Comparison of ENCODE assay signal across 30 cellular contexts in the genomic region with DNA sequence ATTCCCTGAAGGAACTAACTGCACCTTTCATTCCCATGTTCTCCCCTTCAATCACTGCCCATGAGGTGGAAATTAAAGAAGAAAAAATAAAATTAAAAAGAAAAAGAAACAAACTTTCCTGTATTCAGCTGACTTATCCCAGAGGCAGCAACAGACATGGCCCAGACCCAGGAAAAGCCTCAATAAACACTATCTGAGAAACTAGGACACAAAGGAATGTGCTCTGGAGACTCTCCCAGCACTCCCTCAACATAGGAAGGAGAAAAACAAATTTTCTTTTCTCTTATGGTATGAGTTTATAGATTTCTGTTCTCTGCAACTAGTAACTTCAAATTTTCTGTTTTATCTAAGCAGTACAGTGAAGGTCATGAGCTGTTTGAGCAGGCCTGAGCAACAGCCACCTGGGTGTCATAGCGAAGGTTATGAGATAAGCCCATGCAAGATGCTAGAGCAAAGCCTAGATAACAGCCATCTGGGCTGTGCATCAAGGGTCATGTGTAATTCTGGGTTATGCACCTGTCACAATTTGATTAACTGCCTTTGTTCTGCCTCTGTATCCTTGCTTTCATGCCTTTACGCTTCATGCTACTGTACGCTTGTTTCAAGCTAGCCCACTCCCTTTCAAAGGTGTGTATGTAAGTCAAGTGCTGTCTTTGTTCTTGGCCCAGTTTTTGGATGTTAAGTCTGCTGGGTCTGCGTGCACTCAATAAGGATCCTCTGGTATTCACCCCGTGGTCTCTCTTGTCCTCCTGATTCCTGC. TPM values are rescaled to one million over a fixed set of nuclear protein-coding genes. Genes with fewer than 3 reads are reported as not detected.
DNase-seq lines count a peak whose midpoint lies in the region; ATAC-seq and TF ChIP-seq lines count a peak whose summit lies in the region.
"Had no signal": no experiment of that assay in that cellular context is flagged by ENCODE, and none has a peak within 500 bp of the region (broad histone marks: within the 10 kb centered on the region; RNA-seq: fewer than 3 reads in every experiment).

No MANE protein-coding gene starts in this region.

- TF ChIP-seq CTCF in cardiac fibroblast (IDR thresholded peaks at IDR 0.05; ENCODE audit: low read depth, low read length) = no peak

- H3K4me3 ChIP-seq in cardiac fibroblast (replicated peaks in 1 of 2; ENCODE audit: low read depth in 2 of 2, low read length in 2 of 2) = no peak overlapping the region
- H3K4me3 ChIP-seq: A549, ascending aorta, coronary artery, psoas muscle, smooth muscle cell, stomach, upper lobe of right lung had no signal

- DNase-seq in AG20443 (ENCODE audit: low spot score) = peak; percentile 58
- DNase-seq in NCI-H226 = peak; percentile 12
- DNase-seq in cardiac fibroblast (ENCODE audit: low read depth in 2 of 2) = peak; percentile 35 to 64
- DNase-seq in mucosa of gallbladder (ENCODE audit: low spot score) = peak; percentile 26
- DNase-seq in activated CD4-positive, alpha-beta T cell treated with anti-CD3 and anti-CD28 coated beads for 48 hours = no peak
- DNase-seq: activated CD4-positive, alpha-beta memory T cell treated with anti-CD3 and anti-CD28 coated beads, Interleukin-2, amount 10 ng/mL, durations not matched to agents 7 days and 5 days; activated naive CD4-positive, alpha-beta T cell; activated T-cell treated with anti-CD3 and anti-CD28 coated beads, Interleukin-2, amount 50 U/mL, for 1 hour; CD4-positive, alpha-beta memory T cell; DMS53; NCI-H1436; NCI-H2171 treated with DMSO at 0.1 percent for 48 hours; NCI-H748 treated with DMSO at 0.1 percent for 48 hours; psoas muscle; SHP77 treated with DMSO at 0.1 percent for 48 hours; stimulated activated CD4-positive, alpha-beta T cell treated with anti-CD3 and anti-CD28 coated beads, Interleukin-4, amount 100 ng/mL, for 24 hours; stomach; upper lobe of right lung had no signal

- ATAC-seq in HG02798 (IDR thresholded peaks at IDR 0.05; ENCODE audit: poor library complexity, unreplicated experiment) = no peak
- ATAC-seq in HG03025 (IDR thresholded peaks at IDR 0.05; ENCODE audit: low FRiP score, unreplicated experiment) = no peak
- no peak for ATAC-seq in HG03135 (IDR thresholded peaks at IDR 0.05; ENCODE audit: unreplicated experiment)
- ATAC-seq: A549, psoas muscle, upper lobe of right lung had no signal

RNA-seq across cellular contexts. Expression of a gene that starts 11.0 kb away (rescaled TPM):
- not detected for total RNA-seq in mucosa of gallbladder
- total RNA-seq: activated CD4-positive, alpha-beta memory T cell treated with anti-CD3 and anti-CD28 coated beads, Interleukin-2, amount 10 ng/mL, durations not matched to agents 7 days and 5 days; ascending aorta; CD4-positive, alpha-beta memory T cell; endothelial cell of umbilical vein; HT1080; mesothelial cell of epicardium; neural crest cell; OCI-LY7; psoas muscle; smooth muscle cell; stomach; upper lobe of right lung had no signal

RNA-seq across cellular contexts. Expression of a gene that starts 34.5 kb away (rescaled TPM):
- total RNA-seq in mucosa of gallbladder = not detected
- total RNA-seq: activated CD4-positive, alpha-beta memory T cell treated with anti-CD3 and anti-CD28 coated beads, Interleukin-2, amount 10 ng/mL, durations not matched to agents 7 days and 5 days; ascending aorta; CD4-positive, alpha-beta memory T cell; endothelial cell of umbilical vein; HT1080; mesothelial cell of epicardium; neural crest cell; OCI-LY7; psoas muscle; smooth muscle cell; upper lobe of right lung had no signal

RNA-seq across cellular contexts. Expression of a gene that starts 54.1 kb away (rescaled TPM):
- not detected for total RNA-seq in mucosa of gallbladder
- total RNA-seq: activated CD4-positive, alpha-beta memory T cell treated with anti-CD3 and anti-CD28 coated beads, Interleukin-2, amount 10 ng/mL, durations not matched to agents 7 days and 5 days; ascending aorta; CD4-positive, alpha-beta memory T cell; endothelial cell of umbilical vein; HT1080; mesothelial cell of epicardium; neural crest cell; OCI-LY7; psoas muscle; smooth muscle cell; stomach; upper lobe of right lung had no signal

RNA-seq across cellular contexts. Expression of a gene that starts 59.6 kb away (rescaled TPM):
- total RNA-seq in mucosa of gallbladder = not detected
- total RNA-seq: activated CD4-positive, alpha-beta memory T cell treated with anti-CD3 and anti-CD28 coated beads, Interleukin-2, amount 10 ng/mL, durations not matched to agents 7 days and 5 days; ascending aorta; CD4-positive, alpha-beta memory T cell; endothelial cell of umbilical vein; HT1080; mesothelial cell of epicardium; neural crest cell; OCI-LY7; psoas muscle; smooth muscle cell; stomach; upper lobe of right lung had no signal
